1 cellular context compared by ENCODE assay signal in the genomic region with DNA sequence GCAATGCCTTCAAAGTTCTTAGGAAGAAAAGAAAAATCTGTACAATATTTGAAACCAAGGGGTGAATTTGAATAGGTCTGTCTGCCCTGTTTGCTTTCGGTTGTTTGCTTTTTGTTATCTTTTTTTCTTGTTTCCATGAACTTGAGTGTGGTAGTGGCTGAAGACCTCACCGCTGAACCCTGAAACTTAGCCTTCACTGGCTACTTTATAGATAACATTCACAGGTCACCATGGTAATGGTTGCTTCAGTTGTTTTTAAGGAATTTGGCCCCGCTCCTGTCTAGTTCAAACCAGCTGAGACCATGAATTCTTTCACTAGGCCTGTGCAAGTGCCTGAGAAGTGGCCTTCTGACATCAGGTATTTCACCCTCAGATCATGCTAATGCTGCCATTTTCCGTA.
A peak's percentile ranks its signal among the peaks of the same experiment; 100 is the strongest.
TF ChIP-seq lines count a peak whose summit lies in the region.

No MANE protein-coding gene starts in this region.

TF ChIP-seq in HepG2, 621 proteins besides CTCF, POLR2A, EP300 and RAD21 (continued from another document):
- TF ChIP-seq, protein P1, sequence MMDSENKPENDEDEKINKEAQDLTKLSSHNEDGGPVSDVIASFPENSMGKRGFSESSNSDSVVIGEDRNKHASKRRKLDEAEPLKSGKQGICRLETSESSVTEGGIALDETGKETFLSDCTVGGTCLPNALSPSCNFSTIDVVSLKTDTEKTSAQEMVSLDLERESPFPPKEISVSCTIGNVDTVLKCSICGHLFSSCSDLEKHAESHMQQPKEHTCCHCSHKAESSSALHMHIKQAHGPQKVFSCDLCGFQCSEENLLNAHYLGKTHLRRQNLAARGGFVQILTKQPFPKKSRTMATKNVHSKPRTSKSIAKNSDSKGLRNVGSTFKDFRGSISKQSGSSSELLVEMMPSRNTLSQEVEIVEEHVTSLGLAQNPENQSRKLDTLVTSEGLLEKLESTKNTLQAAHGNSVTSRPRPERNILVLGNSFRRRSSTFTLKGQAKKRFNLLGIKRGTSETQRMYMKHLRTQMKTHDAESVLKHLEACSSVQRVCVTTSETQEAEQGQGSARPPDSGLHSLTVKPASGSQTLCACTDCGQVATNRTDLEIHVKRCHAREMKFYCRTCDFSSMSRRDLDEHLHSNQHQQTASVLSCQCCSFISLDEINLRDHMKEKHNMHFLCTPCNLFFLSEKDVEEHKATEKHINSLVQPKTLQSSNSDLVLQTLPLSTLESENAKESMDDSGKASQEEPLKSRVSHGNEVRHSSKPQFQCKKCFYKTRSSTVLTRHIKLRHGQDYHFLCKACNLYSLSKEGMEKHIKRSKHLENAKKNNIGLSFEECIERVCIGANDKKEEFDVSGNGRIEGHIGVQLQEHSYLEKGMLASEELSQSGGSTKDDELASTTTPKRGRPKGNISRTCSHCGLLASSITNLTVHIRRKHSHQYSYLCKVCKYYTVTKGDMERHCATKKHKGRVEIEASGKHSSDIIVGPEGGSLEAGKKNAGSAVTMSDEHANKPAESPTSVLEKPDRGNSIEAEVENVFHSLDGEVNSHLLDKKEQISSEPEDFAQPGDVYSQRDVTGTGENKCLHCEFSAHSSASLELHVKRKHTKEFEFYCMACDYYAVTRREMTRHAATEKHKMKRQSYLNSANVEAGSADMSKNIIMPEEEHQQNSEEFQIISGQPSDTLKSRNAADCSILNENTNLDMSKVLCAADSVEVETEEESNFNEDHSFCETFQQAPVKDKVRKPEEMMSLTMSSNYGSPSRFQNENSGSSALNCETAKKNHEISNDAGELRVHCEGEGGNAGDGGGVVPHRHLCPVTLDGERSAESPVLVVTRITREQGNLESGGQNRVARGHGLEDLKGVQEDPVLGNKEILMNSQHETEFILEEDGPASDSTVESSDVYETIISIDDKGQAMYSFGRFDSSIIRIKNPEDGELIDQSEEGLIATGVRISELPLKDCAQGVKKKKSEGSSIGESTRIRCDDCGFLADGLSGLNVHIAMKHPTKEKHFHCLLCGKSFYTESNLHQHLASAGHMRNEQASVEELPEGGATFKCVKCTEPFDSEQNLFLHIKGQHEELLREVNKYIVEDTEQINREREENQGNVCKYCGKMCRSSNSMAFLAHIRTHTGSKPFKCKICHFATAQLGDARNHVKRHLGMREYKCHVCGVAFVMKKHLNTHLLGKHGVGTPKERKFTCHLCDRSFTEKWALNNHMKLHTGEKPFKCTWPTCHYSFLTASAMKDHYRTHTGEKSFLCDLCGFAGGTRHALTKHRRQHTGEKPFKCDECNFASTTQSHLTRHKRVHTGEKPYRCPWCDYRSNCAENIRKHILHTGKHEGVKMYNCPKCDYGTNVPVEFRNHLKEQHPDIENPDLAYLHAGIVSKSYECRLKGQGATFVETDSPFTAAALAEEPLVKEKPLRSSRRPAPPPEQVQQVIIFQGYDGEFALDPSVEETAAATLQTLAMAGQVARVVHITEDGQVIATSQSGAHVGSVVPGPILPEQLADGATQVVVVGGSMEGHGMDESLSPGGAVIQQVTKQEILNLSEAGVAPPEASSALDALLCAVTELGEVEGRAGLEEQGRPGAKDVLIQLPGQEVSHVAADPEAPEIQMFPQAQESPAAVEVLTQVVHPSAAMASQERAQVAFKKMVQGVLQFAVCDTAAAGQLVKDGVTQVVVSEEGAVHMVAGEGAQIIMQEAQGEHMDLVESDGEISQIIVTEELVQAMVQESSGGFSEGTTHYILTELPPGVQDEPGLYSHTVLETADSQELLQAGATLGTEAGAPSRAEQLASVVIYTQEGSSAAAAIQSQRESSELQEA (CRISPR knock-in tag; IDR thresholded peaks at IDR 0.05; ENCODE audit: not compliant biosample characterization) = no peak
- no peak for TF ChIP-seq SP4 (CRISPR knock-in tag; IDR thresholded peaks at IDR 0.05)
- TF ChIP-seq ZSCAN25 (CRISPR knock-in tag; IDR thresholded peaks at IDR 0.05) = peak; percentile 49; the same call in 1 of the 2 replicates
- no peak for TF ChIP-seq KDM1A (CRISPR knock-in tag; IDR thresholded peaks at IDR 0.05)
